Comparison of ENCODE assay signal across 8 cellular contexts in genomic region chr10:22230331-22230833, GRCh38. TPM values are rescaled to one million over a fixed set of nuclear protein-coding genes. Genes with fewer than 3 reads are reported as not detected.
A peak's percentile ranks its signal among the peaks of the same experiment; 100 is the strongest.
DNase-seq lines count a peak whose midpoint lies in the region; ATAC-seq lines count a peak whose summit lies in the region.

No MANE protein-coding gene starts in this region.

- no peaks in the 10 kb centered on the region for H3K27me3 ChIP-seq in effector memory CD4-positive, alpha-beta T cell (replicated peaks; ENCODE audit: control insufficient read depth, insufficient read depth, low read length, poor library complexity, severe bottlenecking)
- H3K27me3 ChIP-seq in mucosa of rectum (ENCODE audit: control insufficient read depth in 2 of 2, insufficient read depth in 2 of 2, low read length in 2 of 2) (peaks cover 2 to 3% of the 10 kb centered on the region in 2 donors), aorta (ENCODE audit: control insufficient read depth in 1 of 2, insufficient read depth in 2 of 2, low read length in 1 of 2) (no peaks in the 10 kb centered on the region)

- H3K9ac ChIP-seq in mucosa of rectum (ENCODE audit: low read depth in 1 of 2, low read length in 2 of 2) = peak overlapping the region; percentile 18 to 82

- H3K9me3 Mint-ChIP-seq in T-helper 2 cell treated with Interferon-gamma antibody and Interleukin-4, amounts not matched to agents 5 μg/mL and 100 μg/mL, for 36 hours = no peaks in the 10 kb centered on the region

- no peak for ATAC-seq in aorta (ENCODE audit: low FRiP score)

- peak overlapping the region; percentile 86 for H3K4me3 ChIP-seq in effector memory CD4-positive, alpha-beta T cell (ENCODE audit: insufficient read depth, low read depth, low read length, poor library complexity, severe bottlenecking)
- H3K4me3 ChIP-seq in mucosa of rectum (ENCODE audit: low read length in 2 of 2) (peak overlapping the region; percentile 86 to 87), aorta (ENCODE audit: low read length in 2 of 2) (peak overlapping the region; percentile 70 to 90)

- peak overlapping the region; percentile 86 for H3K4me3 Mint-ChIP-seq in T-helper 2 cell treated with Interferon-gamma antibody and Interleukin-4, amounts not matched to agents 5 μg/mL and 100 μg/mL, for 36 hours

- intact Hi-C loops in aorta (cut with DNase I) = loop anchor here in 1 of 2 donors (2.0 kb wide), 1 partner anchor 222 kb away; no protein-coding TSS in a partner anchor

- H3K9me3 ChIP-seq in effector memory CD4-positive, alpha-beta T cell (ENCODE audit: control insufficient read depth, low read length) = no peaks in the 10 kb centered on the region
- H3K9me3 ChIP-seq in mucosa of rectum (ENCODE audit: control insufficient read depth in 2 of 2, low read length in 2 of 2) (no peaks in the 10 kb centered on the region), aorta (ENCODE audit: control insufficient read depth, low read length) (no peaks in the 10 kb centered on the region)

- no peaks in the 10 kb centered on the region for H3K4me1 ChIP-seq in effector memory CD4-positive, alpha-beta T cell (ENCODE audit: control insufficient read depth, insufficient read depth, low read length, poor library complexity, severe bottlenecking)
- H3K4me1 ChIP-seq in mucosa of rectum (ENCODE audit: control insufficient read depth in 2 of 2, insufficient read depth in 2 of 2, low read length in 2 of 2) = no peaks in the 10 kb centered on the region
- no peaks in the 10 kb centered on the region for H3K4me1 ChIP-seq in aorta (ENCODE audit: control insufficient read depth in 1 of 2, insufficient read depth in 2 of 2, low read length in 2 of 2)

- peak; percentile 40 for DNase-seq in stimulated activated CD4-positive, alpha-beta T cell treated with anti-CD3 and anti-CD28 coated beads, Interleukin-15, amount 100 ng/mL, for 24 hours
- DNase-seq in stimulated activated CD4-positive, alpha-beta T cell treated with anti-CD3 and anti-CD28 coated beads, Interleukin-12 subunit alpha, Interleukin-12 subunit beta, amount 100 ng/mL, for 4 hours = no peak
- DNase-seq in NCI-H128 (lab: John Stamatoyannopoulos, UW; ENCODE audit: unreplicated experiment) (peak; percentile 30), aorta (no peak), SIG-M5 (lab: John Stamatoyannopoulos, UW) (no peak)
- peak; percentile 35 for DNase-seq in T-helper 2 cell treated with Interferon-gamma antibody and Interleukin-4, amounts not matched to agents 5 μg/mL and 100 μg/mL, for 36 hours (ENCODE audit: low spot score)
- DNase-seq in effector memory CD4-positive, alpha-beta T cell = peak in 1 of 3 donors; percentile 15

- peaks cover 18% of the 10 kb centered on the region for H3K4me1 Mint-ChIP-seq in T-helper 2 cell treated with Interferon-gamma antibody and Interleukin-4, amounts not matched to agents 5 μg/mL and 100 μg/mL, for 36 hours (ENCODE audit: low read depth)

- peaks cover 5% of the 10 kb centered on the region for H3K27me3 Mint-ChIP-seq in T-helper 2 cell treated with Interferon-gamma antibody and Interleukin-4, amounts not matched to agents 5 μg/mL and 100 μg/mL, for 36 hours (ENCODE audit: low read depth)

- no peaks in the 10 kb centered on the region for H3K36me3 ChIP-seq in effector memory CD4-positive, alpha-beta T cell (ENCODE audit: control insufficient read depth, insufficient read depth, low read length)
- H3K36me3 ChIP-seq in mucosa of rectum (ENCODE audit: control insufficient read depth in 2 of 2, insufficient read depth in 2 of 2, low read length in 2 of 2) = no peaks in the 10 kb centered on the region
- H3K36me3 ChIP-seq in aorta (ENCODE audit: control insufficient read depth in 1 of 2, insufficient read depth in 2 of 2, low read length in 1 of 2) = no peaks in the 10 kb centered on the region

- H3K27ac Mint-ChIP-seq in T-helper 2 cell treated with Interferon-gamma antibody and Interleukin-4, amounts not matched to agents 5 μg/mL and 100 μg/mL, for 36 hours = peak overlapping the region; percentile 97

- 0% methylated on average over 16 of the region's 16 CpGs for WGBS in aorta, 2 donors

- no peaks in the 10 kb centered on the region for H3K36me3 Mint-ChIP-seq in T-helper 2 cell treated with Interferon-gamma antibody and Interleukin-4, amounts not matched to agents 5 μg/mL and 100 μg/mL, for 36 hours (ENCODE audit: low read depth)

- H3K27ac ChIP-seq in effector memory CD4-positive, alpha-beta T cell (ENCODE audit: insufficient read depth, low read length, poor library complexity, severe bottlenecking) = peak overlapping the region; percentile 70
- peak overlapping the region in 1 of 2 donors; percentile 7 for H3K27ac ChIP-seq in mucosa of rectum (ENCODE audit: low read depth in 2 of 2, low read length in 2 of 2)
- H3K27ac ChIP-seq in aorta (ENCODE audit: low read depth in 1 of 2, low read length in 2 of 2) = peak overlapping the region in 1 of 2 donors; percentile 36

RNA-seq across cellular contexts. Expression of gene EBLN1, which starts 12.6 kb away (rescaled TPM):
- total RNA-seq in aorta = not detected
- polyA plus RNA-seq in aorta = not detected

Comparison
In these comparisons a context has a peak if more than half of its experiments do, and no peak if none do; other contexts are left out.
1. DNase-seq: peak in stimulated activated CD4-positive, alpha-beta T cell treated with anti-CD3 and anti-CD28 coated beads, Interleukin-15, amount 100 ng/mL, for 24 hours (single experiment), NCI-H128 (single experiment) and T-helper 2 cell treated with Interferon-gamma antibody and Interleukin-4, amounts not matched to agents 5 μg/mL and 100 μg/mL, for 36 hours (single experiment); none in stimulated activated CD4-positive, alpha-beta T cell treated with anti-CD3 and anti-CD28 coated beads, Interleukin-12 subunit alpha, Interleukin-12 subunit beta, amount 100 ng/mL, for 4 hours (single experiment), aorta (0 of 2) and SIG-M5 (single experiment).
2. Peak in every context shown above with its lines, with median percentiles within 50 percentile points of each other: H3K4me3 ChIP-seq.